In genomic region chr7:5679047-5679740, GRCh38 we compare ENCODE assay signal across 12 cellular contexts.
A peak's percentile ranks its signal among the peaks of the same experiment; 100 is the strongest.
DNase-seq lines count a peak whose midpoint lies in the region; ATAC-seq, FAIRE-seq and TF ChIP-seq lines count a peak whose summit lies in the region.
"Had no signal": no experiment of that assay in that cellular context is flagged by ENCODE, and none has a peak within 500 bp of the region (broad histone marks: within the 10 kb centered on the region; RNA-seq: fewer than 3 reads in every experiment).

No MANE protein-coding gene starts in this region.

- no peak for FAIRE-seq in astrocyte (lab: Jason Lieb, UNC)
- FAIRE-seq: D721Med had no signal

- no peaks in the 10 kb centered on the region for H3K27me3 ChIP-seq in HL-60 (ENCODE audit: insufficient read depth, poor library complexity, severe bottlenecking)
- no peaks in the 10 kb centered on the region for H3K27me3 ChIP-seq in astrocyte (ENCODE audit: insufficient read depth, low read length)
- H3K27me3 ChIP-seq in suprapubic skin: no peaks in the 10 kb centered on the region
- H3K27me3 ChIP-seq: heart left ventricle had no signal

- no peak for TF ChIP-seq EP300 in suprapubic skin (IDR thresholded peaks at IDR 0.05)

- no peak for DNase-seq in HL-60 (ENCODE audit: low read depth in 1 of 2, low spot score in 1 of 2)
- no peak for DNase-seq in astrocyte (ENCODE audit: low read depth)
- DNase-seq in naive B cell: no peak
- no peak for DNase-seq in suprapubic skin (ENCODE audit: low spot score in 2 of 2)
- no peak for DNase-seq in NCI-H2081 (lab: John Stamatoyannopoulos, UW)
- DNase-seq in activated CD4-positive, alpha-beta T cell treated with anti-CD3 and anti-CD28 coated beads, Interleukin-2, amount 50 U/mL, for 4 hours: no peak
- DNase-seq: NCI-H1092 treated with DMSO at 0.1 percent for 48 hours, SHP77 had no signal

- peaks cover 16% of the 10 kb centered on the region for H3K36me3 Mint-ChIP-seq in astrocyte (ENCODE audit: low read depth, unreplicated experiment)
- peaks cover 0 to 4% of the 10 kb centered on the region in 2 donors for H3K36me3 Mint-ChIP-seq in naive B cell

- no peaks in the 10 kb centered on the region for H3K9me3 Mint-ChIP-seq in astrocyte (ENCODE audit: unreplicated experiment)
- no peaks in the 10 kb centered on the region for H3K9me3 Mint-ChIP-seq in naive B cell
- H3K9me3 Mint-ChIP-seq: endodermal cell had no signal

- H3K4me1 Mint-ChIP-seq in astrocyte (ENCODE audit: low read depth, unreplicated experiment): peaks cover 37% of the 10 kb centered on the region
- peaks cover 57 to 70% (median 66%) of the 10 kb centered on the region in 3 donors for H3K4me1 Mint-ChIP-seq in naive B cell

- H3K9ac ChIP-seq in astrocyte (ENCODE audit: low read length): no peak overlapping the region

- H3K4me3 Mint-ChIP-seq in astrocyte (ENCODE audit: unreplicated experiment): no peak overlapping the region
- H3K4me3 Mint-ChIP-seq in naive B cell: peak overlapping the region in 6 of 8 donors; percentile 6 to 86 (median 78)
- H3K4me3 Mint-ChIP-seq: endodermal cell had no signal

- H3K36me3 ChIP-seq in astrocyte (ENCODE audit: insufficient read depth, low read length) (peaks cover 5% of the 10 kb centered on the region), suprapubic skin (peaks cover under 1% of the 10 kb centered on the region)

- ATAC-seq in naive B cell (ENCODE audit: low read depth in 2 of 2) (no peak), GM19324 (IDR thresholded peaks at IDR 0.05; ENCODE audit: low FRiP score, unreplicated experiment) (no peak)

- H3K27ac ChIP-seq in HL-60 (replicated peaks): peak overlapping the region; percentile 62
- H3K27ac ChIP-seq in astrocyte (ENCODE audit: low read depth, low read length): no peak overlapping the region
- H3K27ac ChIP-seq in suprapubic skin: peak overlapping the region; percentile 19

- TF ChIP-seq CTCF in HL-60 (IDR thresholded peaks at IDR 0.05; ENCODE audit: insufficient read depth, low read length) (no peak), astrocyte (IDR thresholded peaks at IDR 0.05; ENCODE audit: insufficient read depth, low read depth, low read length) (no peak), suprapubic skin (IDR thresholded peaks at IDR 0.05) (no peak)

- H4K20me1 ChIP-seq in astrocyte (ENCODE audit: insufficient read depth, low read length): peaks cover 63% of the 10 kb centered on the region

- H3K4me3 ChIP-seq in HL-60 (replicated peaks; ENCODE audit: insufficient read depth, low read length): no peak overlapping the region
- no peak overlapping the region for H3K4me3 ChIP-seq in astrocyte (ENCODE audit: insufficient read depth, low read depth, low read length)
- H3K4me3 ChIP-seq in suprapubic skin: no peak overlapping the region
- H3K4me3 ChIP-seq: heart left ventricle had no signal

- H3K27me3 Mint-ChIP-seq in astrocyte (ENCODE audit: low read depth, unreplicated experiment): no peaks in the 10 kb centered on the region
- H3K27me3 Mint-ChIP-seq in naive B cell: no peaks in the 10 kb centered on the region

- TF ChIP-seq POLR2A in suprapubic skin (IDR thresholded peaks at IDR 0.05): no peak

- whole genome bisulfite sequencing in suprapubic skin: 66% methylated on average over 7 of the region's 12 CpGs

- peaks cover 16% of the 10 kb centered on the region for H3K4me1 ChIP-seq in astrocyte (ENCODE audit: insufficient read depth, low read length)
- H3K4me1 ChIP-seq in suprapubic skin: peaks cover 37% of the 10 kb centered on the region

- H3K4me2 ChIP-seq in astrocyte (ENCODE audit: low read length): no peak overlapping the region

- no peak overlapping the region for H2AFZ ChIP-seq in astrocyte (ENCODE audit: low read depth, low read length)

- H3K79me2 ChIP-seq in astrocyte (ENCODE audit: insufficient read depth, low read length): peaks cover 42% of the 10 kb centered on the region

- H3K27ac Mint-ChIP-seq in astrocyte (ENCODE audit: unreplicated experiment): peak overlapping the region; percentile 38
- H3K27ac Mint-ChIP-seq in naive B cell: peak overlapping the region; percentile 89 to 99 (median 95)

- H3K9me3 ChIP-seq in astrocyte (ENCODE audit: insufficient read depth, low read depth, low read length): no peaks in the 10 kb centered on the region
- no peaks in the 10 kb centered on the region for H3K9me3 ChIP-seq in suprapubic skin
- H3K9me3 ChIP-seq: heart left ventricle had no signal
